In genomic region chr16:29995330-29995910, GRCh38 we compare ENCODE assay signal across 8 cellular contexts. TPM values are rescaled to one million over a fixed set of nuclear protein-coding genes. Genes with fewer than 3 reads are reported as not detected.
A peak's percentile ranks its signal among the peaks of the same experiment; 100 is the strongest.
DNase-seq lines count a peak whose midpoint lies in the region; ATAC-seq and TF ChIP-seq lines count a peak whose summit lies in the region.

Gene HIRIP3, minus strand, starts transcription at chr16:29995617. Its CDS starts 12 bp downstream, at chr16:29995605.

- H3K36me3 ChIP-seq in esophagus (ENCODE audit: control insufficient read depth in 2 of 2, insufficient read depth in 2 of 2, low read length in 1 of 2) (peaks cover 12 to 25% of the 10 kb centered on the region in 2 donors), muscle layer of duodenum (ENCODE audit: control insufficient read depth in 1 of 2, insufficient read depth in 2 of 2, low read length in 2 of 2) (peaks cover 12 to 42% of the 10 kb centered on the region in 2 donors)

- ATAC-seq in GM21576 (IDR thresholded peaks at IDR 0.05; ENCODE audit: unreplicated experiment): peak; percentile 43

- H3K4me1 ChIP-seq in esophagus (ENCODE audit: control insufficient read depth in 2 of 2, insufficient read depth in 2 of 2, low read length in 1 of 2) (peaks cover 8% of the 10 kb centered on the region in 2 donors), muscle layer of duodenum (ENCODE audit: control insufficient read depth in 1 of 2, insufficient read depth in 2 of 2, low read length in 2 of 2) (peaks cover 20 to 22% of the 10 kb centered on the region in 2 donors)

- WGBS in esophagus, 2 donors: 0 to 1% methylated on average over 53 of the region's 53 CpGs

- no peaks in the 10 kb centered on the region for H3K9me3 Mint-ChIP-seq in activated T-cell treated with anti-CD3 and anti-CD28 coated beads, Interleukin-2, amount 50 U/mL, for 24 hours

- in situ Hi-C loops in KBM-7 (cut with MboI; ENCODE audit: low pct_unique_long_range_greater_than_20kb, low sequenced_read_pairs): no loop called here

- DNase-seq in DMS153 treated with DMSO at 0.1 percent for 48 hours (lab: John Stamatoyannopoulos, UW; ENCODE audit: unreplicated experiment) (peak; percentile 55), KBM-7 (peak; percentile 83)
- DNase-seq in activated T-cell treated with anti-CD3 and anti-CD28 coated beads, Interleukin-2, amount 50 U/mL, for 24 hours: peak; percentile 90
- DNase-seq in stimulated activated CD8-positive, alpha-beta memory T cell treated with anti-CD3 and anti-CD28 coated beads, Interleukin-7, amount 100 ng/mL, for 4 hours (ENCODE audit: low read depth in 2 of 2): peak; percentile 72 to 82

- H3K4me3 Mint-ChIP-seq in activated T-cell treated with anti-CD3 and anti-CD28 coated beads, Interleukin-2, amount 50 U/mL, for 24 hours: peak within 1 kb of the TSS; percentile 94

- H3K27ac Mint-ChIP-seq in activated T-cell treated with anti-CD3 and anti-CD28 coated beads, Interleukin-2, amount 50 U/mL, for 24 hours: peak within 1 kb of the TSS; percentile 100

- H3K9me3 ChIP-seq in esophagus (ENCODE audit: control insufficient read depth in 2 of 2, insufficient read depth in 1 of 2, low read depth in 1 of 2, low read length in 1 of 2) (no peaks in the 10 kb centered on the region), muscle layer of duodenum (ENCODE audit: control insufficient read depth in 1 of 2, low read length in 2 of 2) (no peaks in the 10 kb centered on the region)

- H3K36me3 Mint-ChIP-seq in activated T-cell treated with anti-CD3 and anti-CD28 coated beads, Interleukin-2, amount 50 U/mL, for 24 hours (ENCODE audit: low read depth): peaks cover 92% of the 10 kb centered on the region

- no peaks in the 10 kb centered on the region for H3K27me3 Mint-ChIP-seq in activated T-cell treated with anti-CD3 and anti-CD28 coated beads, Interleukin-2, amount 50 U/mL, for 24 hours

- H3K27ac ChIP-seq in esophagus (ENCODE audit: low read depth in 2 of 2, low read length in 1 of 2) (peak within 1 kb of the TSS; percentile 93 to 98), muscle layer of duodenum (ENCODE audit: low read length) (peak within 1 kb of the TSS; percentile 99)

- H3K4me3 ChIP-seq in esophagus (ENCODE audit: low read depth in 1 of 2, low read length in 2 of 2) (peak within 1 kb of the TSS; percentile 68 to 77), muscle layer of duodenum (ENCODE audit: low read depth in 1 of 2, low read length in 2 of 2) (peak within 1 kb of the TSS; percentile 95 to 98)

- H3K4me1 Mint-ChIP-seq in activated T-cell treated with anti-CD3 and anti-CD28 coated beads, Interleukin-2, amount 50 U/mL, for 24 hours (ENCODE audit: low read depth): peaks cover 45% of the 10 kb centered on the region

- H3K27me3 ChIP-seq in esophagus (ENCODE audit: control insufficient read depth in 1 of 2, insufficient read depth in 2 of 2, low read length in 2 of 2) (no peaks in the 10 kb centered on the region), muscle layer of duodenum (ENCODE audit: low read depth, low read length) (no peaks in the 10 kb centered on the region)

TF ChIP-seq in PFSK-1, 5 proteins besides CTCF, POLR2A, EP300 and RAD21:
- TF ChIP-seq REST (IDR thresholded peaks at IDR 0.05; ENCODE audit: insufficient read depth in 1 of 2, low read depth in 2 of 2, low read length in 2 of 2) (no peak), TAF1 (IDR thresholded peaks at IDR 0.05; ENCODE audit: borderline replicate concordance, insufficient read depth, low read length) (no peak), FOXP2 (optimal IDR thresholded peaks at IDR 0.05; ENCODE audit: borderline replicate concordance, extremely low read depth, extremely low read length, insufficient read depth) (no peak), SIN3A (IDR thresholded peaks at IDR 0.05; ENCODE audit: borderline replicate concordance, insufficient read depth, low read length) (no peak), POLR2AphosphoS5 (IDR thresholded peaks at IDR 0.05; ENCODE audit: low read depth, low read length) (peak; percentile 51)

RNA-seq across cellular contexts. Expression of gene HIRIP3, which starts in this region (rescaled TPM):
- 15.2 TPM for polyA plus RNA-seq in PFSK-1 (2012; ENCODE audit: insufficient read length, low read depth)
- polyA plus RNA-seq in esophagus: 1 to 10 TPM; 6.3 to 9.7 TPM

Comparison
In these comparisons a context has a peak if more than half of its experiments do, and no peak if none do; other contexts are left out.
1. Peak in every context shown above with its lines: DNase-seq, ATAC-seq, H3K4me3 ChIP-seq and H3K27ac ChIP-seq.